ENCODE assay signal across 10 cellular contexts in the genomic region with DNA sequence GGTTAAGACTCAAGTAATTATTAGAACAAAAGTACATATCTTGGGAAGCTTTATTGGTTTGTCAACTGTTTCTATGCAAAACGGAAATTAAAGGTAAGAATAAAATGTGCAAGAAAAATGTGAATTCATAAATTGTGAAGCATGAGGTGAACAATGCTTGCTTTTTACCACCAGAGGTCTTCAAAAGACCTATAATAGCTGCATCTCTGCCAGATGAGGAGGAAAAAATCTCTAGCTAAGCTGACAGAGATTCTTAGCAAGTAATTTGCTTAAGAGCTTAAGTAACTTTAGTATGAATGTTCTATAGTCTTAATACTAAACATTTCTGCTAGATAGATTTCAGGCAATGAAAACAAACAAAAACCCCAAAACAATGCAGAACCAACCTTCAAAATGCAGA. TPM values are rescaled to one million over a fixed set of nuclear protein-coding genes. Genes with fewer than 3 reads are reported as not detected.
DNase-seq lines count a peak whose midpoint lies in the region; ATAC-seq, FAIRE-seq and TF ChIP-seq lines count a peak whose summit lies in the region.
"Had no signal": no experiment of that assay in that cellular context is flagged by ENCODE, and none has a peak within 500 bp of the region (broad histone marks: within the 10 kb centered on the region; RNA-seq: fewer than 3 reads in every experiment).

No MANE protein-coding gene starts in this region.

- POLR2A ChIA-PET in SK-N-SH (lab: Yijun Ruan, JAX), result no interaction called here

- H3K27ac ChIP-seq in SK-N-SH (ENCODE audit: low read depth in 2 of 2, low read length in 1 of 2) (no peak overlapping the region), astrocyte (ENCODE audit: low read depth, low read length) (no peak overlapping the region), esophagus muscularis mucosa (replicated peaks in 1 of 4) (no peak overlapping the region)

- TF ChIP-seq CTCF in SK-N-SH (IDR thresholded peaks at IDR 0.05), result peak; percentile 40
- TF ChIP-seq CTCF in astrocyte (IDR thresholded peaks at IDR 0.05; ENCODE audit: insufficient read depth, low read depth, low read length), result peak; percentile 41
- peak; percentile 66 for TF ChIP-seq CTCF in retinal pigment epithelial cell (conservative IDR thresholded peaks at IDR 0.05; ENCODE audit: low read depth, low read length)
- no peak for TF ChIP-seq CTCF in esophagus muscularis mucosa (IDR thresholded peaks at IDR 0.05)

- peak; percentile 51 for TF ChIP-seq RAD21 in SK-N-SH (IDR thresholded peaks at IDR 0.05; ENCODE audit: low read length)

- CTCF ChIA-PET in SK-N-SH (lab: Yijun Ruan, JAX), result interaction anchor here (1.0 to 1.8 kb wide), 2 partner anchors 11 to 13 kb away, joined by 3 to 4 read pairs; no protein-coding TSS in a partner anchor

- H3K9ac ChIP-seq in SK-N-SH, result no peak overlapping the region
- H3K9ac ChIP-seq in astrocyte (ENCODE audit: low read length), result no peak overlapping the region

- H3K36me3 ChIP-seq in SK-N-SH (replicated peaks in 1 of 2; ENCODE audit: control insufficient read depth in 1 of 2, insufficient read depth in 2 of 2, low read length in 1 of 2), result no peaks in the 10 kb centered on the region
- H3K36me3 ChIP-seq in astrocyte (ENCODE audit: insufficient read depth, low read length), result no peaks in the 10 kb centered on the region
- no peaks in the 10 kb centered on the region for H3K36me3 ChIP-seq in esophagus muscularis mucosa

- DNase-seq in SK-N-SH, result no peak
- peak; percentile 16 for DNase-seq in astrocyte (ENCODE audit: low read depth)
- DNase-seq in retinal pigment epithelial cell (ENCODE audit: low read depth), result peak; percentile 66
- no peak for DNase-seq in esophagus muscularis mucosa (ENCODE audit: extremely low spot score)
- no peak for DNase-seq in MV-4-11 (lab: John Stamatoyannopoulos, UW)
- DNase-seq: activated gamma-delta T cell treated with Interleukin-2 at 50 U/mL for 16 hours, NCI-H146 had no signal

- intact Hi-C loops in esophagus muscularis mucosa (cut with DNase I), result no loop called here

- FAIRE-seq in astrocyte (lab: Jason Lieb, UNC), result no peak

- no peak overlapping the region for H3K4me2 ChIP-seq in SK-N-SH
- no peak overlapping the region for H3K4me2 ChIP-seq in astrocyte (ENCODE audit: low read length)

- no peaks in the 10 kb centered on the region for H3K4me1 ChIP-seq in SK-N-SH (ENCODE audit: control insufficient read depth in 1 of 2, insufficient read depth in 2 of 2, low read depth in 1 of 2, low read length in 1 of 2)
- H3K4me1 ChIP-seq in astrocyte (ENCODE audit: insufficient read depth, low read length), result no peaks in the 10 kb centered on the region
- H3K4me1 ChIP-seq in esophagus muscularis mucosa, result no peaks in the 10 kb centered on the region

- no peaks in the 10 kb centered on the region for H3K4me1 Mint-ChIP-seq in astrocyte (ENCODE audit: low read depth, unreplicated experiment)

- no peaks in the 10 kb centered on the region for H3F3A ChIP-seq in SK-N-SH (replicated peaks; ENCODE audit: insufficient read depth)

- H3K79me2 ChIP-seq in SK-N-SH (ENCODE audit: insufficient read depth) (no peaks in the 10 kb centered on the region), astrocyte (ENCODE audit: insufficient read depth, low read length) (no peaks in the 10 kb centered on the region)

- H3K9me2 ChIP-seq in SK-N-SH, result no peaks in the 10 kb centered on the region

- TF ChIP-seq EP300 in SK-N-SH (IDR thresholded peaks at IDR 0.05; ENCODE audit: borderline replicate concordance in 1 of 2, low read depth in 1 of 2, low read length in 1 of 2) (no peak), esophagus muscularis mucosa (IDR thresholded peaks at IDR 0.05) (no peak)

- H3K4me3 Mint-ChIP-seq in astrocyte (ENCODE audit: unreplicated experiment), result no peak overlapping the region

- H3K27me3 ChIP-seq in SK-N-SH (ENCODE audit: insufficient read depth), result peaks cover 11% of the 10 kb centered on the region; the same call in 1 of the 2 replicates
- no peaks in the 10 kb centered on the region for H3K27me3 ChIP-seq in astrocyte (ENCODE audit: insufficient read depth, low read length)
- H3K27me3 ChIP-seq in esophagus muscularis mucosa, result no peaks in the 10 kb centered on the region

- no peak for TF ChIP-seq POLR2A in esophagus muscularis mucosa (IDR thresholded peaks at IDR 0.05; ENCODE audit: low read depth)

- H2AFZ ChIP-seq in SK-N-SH (ENCODE audit: low read depth), result no peak overlapping the region
- no peak overlapping the region for H2AFZ ChIP-seq in astrocyte (ENCODE audit: low read depth, low read length)

- no peak overlapping the region for H3K4me3 ChIP-seq in SK-N-SH (ENCODE audit: low read depth in 2 of 2, low read length in 1 of 2)
- H3K4me3 ChIP-seq in astrocyte (ENCODE audit: insufficient read depth, low read depth, low read length), result no peak overlapping the region
- no peak overlapping the region for H3K4me3 ChIP-seq in retinal pigment epithelial cell (ENCODE audit: low read length)
- no peak overlapping the region for H3K4me3 ChIP-seq in esophagus muscularis mucosa

- H3K9me3 ChIP-seq in SK-N-SH, result no peaks in the 10 kb centered on the region
- no peaks in the 10 kb centered on the region for H3K9me3 ChIP-seq in astrocyte (ENCODE audit: insufficient read depth, low read depth, low read length)
- H3K9me3 ChIP-seq in esophagus muscularis mucosa, result no peaks in the 10 kb centered on the region

- H3K36me3 Mint-ChIP-seq in astrocyte (ENCODE audit: low read depth, unreplicated experiment), result no peaks in the 10 kb centered on the region

- no peaks in the 10 kb centered on the region for H3K27me3 Mint-ChIP-seq in astrocyte (ENCODE audit: low read depth, unreplicated experiment)

- ATAC-seq in SK-N-SH treated with all-trans-retinoic acid at 6 μM for 48 hours (no peak), HG03135 (IDR thresholded peaks at IDR 0.05; ENCODE audit: unreplicated experiment) (peak; percentile 73), HG03025 (IDR thresholded peaks at IDR 0.05; ENCODE audit: low FRiP score, unreplicated experiment) (no peak)

- no peak overlapping the region for H3K27ac Mint-ChIP-seq in astrocyte (ENCODE audit: unreplicated experiment)

- no peaks in the 10 kb centered on the region for H3K9me3 Mint-ChIP-seq in astrocyte (ENCODE audit: unreplicated experiment)

- 0% methylated on average over 1 of the region's 1 CpG for WGBS in SK-N-SH (ENCODE audit: low lambda C conversion rate)
- WGBS in esophagus muscularis mucosa, result 53% methylated on average over 1 of the region's 1 CpG

- H4K20me1 ChIP-seq in SK-N-SH (ENCODE audit: insufficient read depth) (no peaks in the 10 kb centered on the region), astrocyte (ENCODE audit: insufficient read depth, low read length) (no peaks in the 10 kb centered on the region)

TF ChIP-seq in SK-N-SH, 30 proteins besides CTCF, POLR2A, EP300 and RAD21:
- TF ChIP-seq CHD2 (IDR thresholded peaks at IDR 0.05; ENCODE audit: low read length, partially characterized antibody) (no peak), TCF12 (IDR thresholded peaks at IDR 0.05) (no peak)
- TF ChIP-seq, protein P1, sequence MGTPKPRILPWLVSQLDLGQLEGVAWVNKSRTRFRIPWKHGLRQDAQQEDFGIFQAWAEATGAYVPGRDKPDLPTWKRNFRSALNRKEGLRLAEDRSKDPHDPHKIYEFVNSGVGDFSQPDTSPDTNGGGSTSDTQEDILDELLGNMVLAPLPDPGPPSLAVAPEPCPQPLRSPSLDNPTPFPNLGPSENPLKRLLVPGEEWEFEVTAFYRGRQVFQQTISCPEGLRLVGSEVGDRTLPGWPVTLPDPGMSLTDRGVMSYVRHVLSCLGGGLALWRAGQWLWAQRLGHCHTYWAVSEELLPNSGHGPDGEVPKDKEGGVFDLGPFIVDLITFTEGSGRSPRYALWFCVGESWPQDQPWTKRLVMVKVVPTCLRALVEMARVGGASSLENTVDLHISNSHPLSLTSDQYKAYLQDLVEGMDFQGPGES (IDR thresholded peaks at IDR 0.05; ENCODE audit: low read depth, low read length), result no peak
TF ChIP-seq in SK-N-SH: peak in this region for 0.

TF ChIP-seq in SK-N-SH treated with all-trans-retinoic acid at 6 μM for 48 hours, 23 proteins besides CTCF, POLR2A, EP300 and RAD21:
- no peak for TF ChIP-seq ZC3H10 (CRISPR knock-in tag; IDR thresholded peaks at IDR 0.05)
- TF ChIP-seq, protein P2, sequence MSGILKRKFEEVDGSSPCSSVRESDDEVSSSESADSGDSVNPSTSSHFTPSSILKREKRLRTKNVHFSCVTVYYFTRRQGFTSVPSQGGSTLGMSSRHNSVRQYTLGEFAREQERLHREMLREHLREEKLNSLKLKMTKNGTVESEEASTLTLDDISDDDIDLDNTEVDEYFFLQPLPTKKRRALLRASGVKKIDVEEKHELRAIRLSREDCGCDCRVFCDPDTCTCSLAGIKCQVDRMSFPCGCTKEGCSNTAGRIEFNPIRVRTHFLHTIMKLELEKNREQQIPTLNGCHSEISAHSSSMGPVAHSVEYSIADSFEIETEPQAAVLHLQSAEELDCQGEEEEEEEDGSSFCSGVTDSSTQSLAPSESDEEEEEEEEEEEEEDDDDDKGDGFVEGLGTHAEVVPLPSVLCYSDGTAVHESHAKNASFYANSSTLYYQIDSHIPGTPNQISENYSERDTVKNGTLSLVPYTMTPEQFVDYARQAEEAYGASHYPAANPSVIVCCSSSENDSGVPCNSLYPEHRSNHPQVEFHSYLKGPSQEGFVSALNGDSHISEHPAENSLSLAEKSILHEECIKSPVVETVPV (CRISPR knock-in tag; IDR thresholded peaks at IDR 0.05), result no peak
- no peak for TF ChIP-seq ARNTL (CRISPR knock-in tag; IDR thresholded peaks at IDR 0.05; ENCODE audit: borderline replicate concordance, low read depth)
- no peak for TF ChIP-seq TCF4 (CRISPR knock-in tag; IDR thresholded peaks at IDR 0.05; ENCODE audit: borderline replicate concordance)
- TF ChIP-seq RARB (CRISPR knock-in tag; IDR thresholded peaks at IDR 0.05), result no peak
- TF ChIP-seq, protein P3, sequence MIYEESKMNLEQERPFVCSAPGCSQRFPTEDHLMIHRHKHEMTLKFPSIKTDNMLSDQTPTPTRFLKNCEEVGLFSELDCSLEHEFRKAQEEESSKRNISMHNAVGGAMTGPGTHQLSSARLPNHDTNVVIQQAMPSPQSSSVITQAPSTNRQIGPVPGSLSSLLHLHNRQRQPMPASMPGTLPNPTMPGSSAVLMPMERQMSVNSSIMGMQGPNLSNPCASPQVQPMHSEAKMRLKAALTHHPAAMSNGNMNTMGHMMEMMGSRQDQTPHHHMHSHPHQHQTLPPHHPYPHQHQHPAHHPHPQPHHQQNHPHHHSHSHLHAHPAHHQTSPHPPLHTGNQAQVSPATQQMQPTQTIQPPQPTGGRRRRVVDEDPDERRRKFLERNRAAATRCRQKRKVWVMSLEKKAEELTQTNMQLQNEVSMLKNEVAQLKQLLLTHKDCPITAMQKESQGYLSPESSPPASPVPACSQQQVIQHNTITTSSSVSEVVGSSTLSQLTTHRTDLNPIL (CRISPR knock-in tag; IDR thresholded peaks at IDR 0.05; ENCODE audit: low read depth), result no peak
- no peak for TF ChIP-seq ZFP30 (CRISPR knock-in tag; IDR thresholded peaks at IDR 0.05)

RNA-seq across cellular contexts. Expression of a gene that starts 54.1 kb away (rescaled TPM):
- 16.3 and 18.3 TPM in 2 replicates for polyA plus RNA-seq in SK-N-SH (2012; rRNA removed)
- 19.1 and 20.0 TPM in 2 replicates for polyA plus RNA-seq in SK-N-SH (2012; cell fraction: cytosol; rRNA removed)
- polyA plus RNA-seq in SK-N-SH (2012; cell fraction: nucleus; rRNA removed), result 15.1 and 16.2 TPM in 2 replicates
- total RNA-seq in astrocyte (42.0 and 44.1 TPM in 2 replicates), esophagus muscularis mucosa (10 to 100 TPM; 47.8 to 56.3 (median 53.1) TPM)

Comparison
In these comparisons a context has a peak if more than half of its experiments do, and no peak if none do; other contexts are left out.
1. DNase-seq: peak in astrocyte (single experiment) and retinal pigment epithelial cell (single experiment); none in SK-N-SH (single experiment), esophagus muscularis mucosa (single experiment) and MV-4-11 (single experiment).
2. CTCF ChIP-seq: peak in SK-N-SH (single experiment), astrocyte (single experiment) and retinal pigment epithelial cell (single experiment); none in esophagus muscularis mucosa (0 of 3).